10 cellular contexts compared by ENCODE assay signal in genomic region chr20:31543966-31544598, GRCh38. TPM values are rescaled to one million over a fixed set of nuclear protein-coding genes. Genes with fewer than 3 reads are reported as not detected.
DNase-seq lines count a peak whose midpoint lies in the region; ATAC-seq and TF ChIP-seq lines count a peak whose summit lies in the region.
"Had no signal": no experiment of that assay in that cellular context is flagged by ENCODE, and none has a peak within 500 bp of the region (broad histone marks: within the 10 kb centered on the region; RNA-seq: fewer than 3 reads in every experiment).

No MANE protein-coding gene starts in this region.

- H3K27ac ChIP-seq in HUES6 (ENCODE audit: low read depth, low read length) = no peak overlapping the region; the same call in 1 of the 2 replicates
- no peak overlapping the region for H3K27ac ChIP-seq in mammary epithelial cell (ENCODE audit: insufficient read depth, low read depth, low read length)
- no peak overlapping the region for H3K27ac ChIP-seq in mesendoderm (ENCODE audit: low read depth, low read length)
- no peak overlapping the region for H3K27ac ChIP-seq in colonic mucosa

- H3K4ac ChIP-seq in mesendoderm (ENCODE audit: low read depth, low read length) = no peak overlapping the region

- no peak overlapping the region for H4K8ac ChIP-seq in mesendoderm (ENCODE audit: low read depth, low read length)

- H3K27me3 ChIP-seq in HUES6 (ENCODE audit: control insufficient read depth, insufficient read depth, low read length) = no peaks in the 10 kb centered on the region
- H3K27me3 ChIP-seq in mammary epithelial cell (ENCODE audit: insufficient read depth, low read length) = no peaks in the 10 kb centered on the region
- no peaks in the 10 kb centered on the region for H3K27me3 ChIP-seq in mesendoderm (ENCODE audit: insufficient read depth, low read length, poor library complexity)
- no peaks in the 10 kb centered on the region for H3K27me3 ChIP-seq in colonic mucosa

- H3K23ac ChIP-seq in mesendoderm (ENCODE audit: low read length) = no peak overlapping the region

- H3K56ac ChIP-seq in mesendoderm (ENCODE audit: low read length) = no peak overlapping the region

- CTCF ChIA-PET in mammary epithelial cell (lab: Charles Lee; ENCODE audit: low non-redundant PET) = no interaction called here

- H3K9ac ChIP-seq in HUES6 (ENCODE audit: low read length) (peak overlapping the region; percentile 17), mammary epithelial cell (ENCODE audit: insufficient read depth, low read length) (no peak overlapping the region), mesendoderm (ENCODE audit: low read length) (no peak overlapping the region), colonic mucosa (ENCODE audit: low read depth in 2 of 2, low read length in 2 of 2) (no peak overlapping the region)

- no peak overlapping the region for H2BK120ac ChIP-seq in mesendoderm (ENCODE audit: low read depth, low read length)

- H4K20me1 ChIP-seq in mammary epithelial cell (ENCODE audit: insufficient read depth, low read length) = no peaks in the 10 kb centered on the region

- H2BK5ac ChIP-seq in mesendoderm (ENCODE audit: low read length) = no peak overlapping the region

- no peak overlapping the region for H3K18ac ChIP-seq in mesendoderm (ENCODE audit: low read length)

- no peaks in the 10 kb centered on the region for H3K9me3 ChIP-seq in HUES6 (ENCODE audit: control insufficient read depth, insufficient read depth, low read depth, low read length)
- no peaks in the 10 kb centered on the region for H3K9me3 ChIP-seq in mammary epithelial cell (replicated peaks; ENCODE audit: insufficient read depth, low read length)
- H3K9me3 ChIP-seq in colonic mucosa = no peaks in the 10 kb centered on the region

- peak; percentile 95 for DNase-seq in AG08395 (ENCODE audit: low spot score)
- peak; percentile 72 for DNase-seq in mammary epithelial cell
- DNase-seq in mesendoderm = peak; percentile 55
- DNase-seq in colonic mucosa = no peak
- DNase-seq in NCI-H748 (lab: John Stamatoyannopoulos, UW; ENCODE audit: unreplicated experiment) = no peak
- no peak for DNase-seq in AML-193 (lab: John Stamatoyannopoulos, UW)
- DNase-seq: stimulated activated CD4-positive, alpha-beta T cell treated with anti-CD3 and anti-CD28 coated beads, Interleukin-15, amount 100 ng/mL, for 24 hours had no signal

- no peak overlapping the region for H2AFZ ChIP-seq in mammary epithelial cell (ENCODE audit: low read depth, low read length)

- WGBS in mammary epithelial cell (ENCODE audit: low coverage, missing lambda C conversion rate) = 25% methylated on average over 1 of the region's 1 CpG
- no CpG with 5 or more reads among the region's 1 CpG for WGBS in mesendoderm (ENCODE audit: extremely low coverage, insufficient coverage, low lambda C conversion rate)

- no peak overlapping the region for H2BK15ac ChIP-seq in mesendoderm (replicated peaks; ENCODE audit: low read depth)

- H4K5ac ChIP-seq in mesendoderm (ENCODE audit: low read length) = no peak overlapping the region

- no peak overlapping the region for H3K4me2 ChIP-seq in mammary epithelial cell (ENCODE audit: insufficient read depth, low read depth, low read length)
- no peak overlapping the region for H3K4me2 ChIP-seq in mesendoderm (ENCODE audit: low read length)

- intact Hi-C loops in mammary epithelial cell (cut with micrococcal nuclease) (no loop called here), colonic mucosa (cut with DNase I) (no loop called here)

- H3K36me3 ChIP-seq in HUES6 (ENCODE audit: control insufficient read depth, insufficient read depth, low read length) = peaks cover 76% of the 10 kb centered on the region
- peaks cover 6% of the 10 kb centered on the region for H3K36me3 ChIP-seq in mammary epithelial cell (ENCODE audit: insufficient read depth, low read length)
- peaks cover 7% of the 10 kb centered on the region for H3K36me3 ChIP-seq in mesendoderm (ENCODE audit: control insufficient read depth, insufficient read depth, low read length)
- H3K36me3 ChIP-seq in colonic mucosa = peaks cover 17% of the 10 kb centered on the region

- in situ Hi-C loops in mammary epithelial cell (cut with MboI; ENCODE audit: low sequenced_read_pairs in 2 of 2) = no loop called here

- peaks cover 8% of the 10 kb centered on the region; the same call in 1 of the 2 replicates for H3K4me1 ChIP-seq in HUES6 (ENCODE audit: control insufficient read depth, insufficient read depth, low read length)
- peaks cover 28% of the 10 kb centered on the region for H3K4me1 ChIP-seq in mammary epithelial cell (ENCODE audit: insufficient read depth, low read length)
- no peaks in the 10 kb centered on the region for H3K4me1 ChIP-seq in mesendoderm (ENCODE audit: control insufficient read depth, low read depth, low read length)
- H3K4me1 ChIP-seq in colonic mucosa = peaks cover 3% of the 10 kb centered on the region

- dilution Hi-C loops in mammary epithelial cell (cut with HindIII; ENCODE audit: low sequenced_read_pairs) = no loop called here

- peaks cover 2% of the 10 kb centered on the region for H3K79me1 ChIP-seq in mesendoderm (ENCODE audit: low read length)

- TF ChIP-seq CTCF in mammary epithelial cell (conservative IDR thresholded peaks at IDR 0.05 in 1 of 2, IDR thresholded peaks at IDR 0.05 in 1 of 2; ENCODE audit: extremely low read depth in 1 of 2, insufficient read depth in 1 of 2, low read depth in 1 of 2, low read length in 2 of 2) = no peak
- no peak for TF ChIP-seq CTCF in colonic mucosa (IDR thresholded peaks at IDR 0.05)

- H3K79me2 ChIP-seq in mammary epithelial cell (ENCODE audit: insufficient read depth, low read length) (peaks cover 44% of the 10 kb centered on the region), mesendoderm (ENCODE audit: control insufficient read depth, insufficient read depth, low read length) (peaks cover 3% of the 10 kb centered on the region)

- H3K4me3 ChIP-seq in HUES6 (ENCODE audit: low read depth, low read length) (no peak overlapping the region), mammary epithelial cell (replicated peaks in 1 of 3; ENCODE audit: insufficient read depth in 1 of 3, low read depth in 2 of 3, low read length in 3 of 3) (no peak overlapping the region), mesendoderm (ENCODE audit: low read length) (no peak overlapping the region), colonic mucosa (no peak overlapping the region)

- no peak overlapping the region for H2AK5ac ChIP-seq in mesendoderm (ENCODE audit: low read length)

- no TSS peak for BruUV-seq in mammary epithelial cell (replicated peaks; lab: Mats Ljungman, UMichigan)

- ATAC-seq in HG03135 (IDR thresholded peaks at IDR 0.05; ENCODE audit: unreplicated experiment) = no peak
- ATAC-seq: Panc1 had no signal

RNA-seq across cellular contexts. Expression of gene HM13, which starts 29.8 kb away (rescaled TPM):
- total RNA-seq in mammary epithelial cell = 100 to 1,000 TPM in 1 of 2 donors, 10 to 100 TPM in 1; 65.2 to 184 TPM
- 160 TPM for polyA plus RNA-seq in mammary epithelial cell
- 137 TPM for polyA minus RNA-seq in mammary epithelial cell
- polyA plus RNA-seq in mesendoderm (2013, experiment 1 of 2) = 135 TPM
- 133 TPM for polyA plus RNA-seq in mesendoderm (2013, experiment 2 of 2)
- total RNA-seq in colonic mucosa = 100 to 1,000 TPM; 107 to 179 TPM

Comparison
In these comparisons a context has a peak if more than half of its experiments do, and no peak if none do; other contexts are left out.
1. DNase-seq: peak in AG08395 (single experiment), mammary epithelial cell (single experiment) and mesendoderm (single experiment); none in colonic mucosa (single experiment), NCI-H748 (single experiment) and AML-193 (0 of 2).